Comparison of ENCODE assay signal across 1 cellular context in the genomic region with DNA sequence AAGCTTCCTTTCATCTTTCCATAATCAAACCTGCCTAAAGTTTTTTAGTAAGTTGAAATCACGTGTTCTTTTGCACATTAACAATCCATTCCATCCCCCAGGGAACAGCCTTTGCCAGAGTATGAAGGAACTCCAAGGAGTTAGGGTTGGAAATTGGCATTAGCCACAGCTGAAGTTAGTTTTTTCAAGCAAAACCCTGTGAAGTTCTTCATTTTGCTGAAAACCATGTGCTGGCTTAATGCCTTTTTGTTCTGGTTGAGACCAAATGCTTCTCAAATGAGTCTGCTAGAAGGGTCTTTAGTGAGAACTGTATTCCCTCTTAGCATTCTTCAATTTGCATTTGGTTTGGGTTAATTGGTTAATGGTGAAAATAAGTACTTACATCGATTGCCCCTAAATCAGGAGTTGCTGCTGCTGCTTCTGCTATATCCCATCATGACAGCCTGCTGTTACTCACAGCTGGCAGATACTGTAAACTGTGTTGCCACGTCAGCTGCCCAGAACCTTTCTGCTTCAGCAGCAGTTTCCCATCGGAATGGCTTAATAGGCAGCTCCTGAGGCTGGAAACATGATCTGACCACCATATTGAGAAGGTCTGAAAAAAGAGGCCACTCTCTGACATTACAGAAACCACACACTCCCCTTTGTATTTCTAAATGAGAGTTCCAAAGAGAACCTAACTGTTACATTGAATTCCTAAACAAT.
TF ChIP-seq lines count a peak whose summit lies in the region.

No MANE protein-coding gene starts in this region.

TF ChIP-seq in GM23338, 12 proteins besides CTCF, POLR2A, EP300 and RAD21 (continued from another document):
- TF ChIP-seq, protein P1, sequence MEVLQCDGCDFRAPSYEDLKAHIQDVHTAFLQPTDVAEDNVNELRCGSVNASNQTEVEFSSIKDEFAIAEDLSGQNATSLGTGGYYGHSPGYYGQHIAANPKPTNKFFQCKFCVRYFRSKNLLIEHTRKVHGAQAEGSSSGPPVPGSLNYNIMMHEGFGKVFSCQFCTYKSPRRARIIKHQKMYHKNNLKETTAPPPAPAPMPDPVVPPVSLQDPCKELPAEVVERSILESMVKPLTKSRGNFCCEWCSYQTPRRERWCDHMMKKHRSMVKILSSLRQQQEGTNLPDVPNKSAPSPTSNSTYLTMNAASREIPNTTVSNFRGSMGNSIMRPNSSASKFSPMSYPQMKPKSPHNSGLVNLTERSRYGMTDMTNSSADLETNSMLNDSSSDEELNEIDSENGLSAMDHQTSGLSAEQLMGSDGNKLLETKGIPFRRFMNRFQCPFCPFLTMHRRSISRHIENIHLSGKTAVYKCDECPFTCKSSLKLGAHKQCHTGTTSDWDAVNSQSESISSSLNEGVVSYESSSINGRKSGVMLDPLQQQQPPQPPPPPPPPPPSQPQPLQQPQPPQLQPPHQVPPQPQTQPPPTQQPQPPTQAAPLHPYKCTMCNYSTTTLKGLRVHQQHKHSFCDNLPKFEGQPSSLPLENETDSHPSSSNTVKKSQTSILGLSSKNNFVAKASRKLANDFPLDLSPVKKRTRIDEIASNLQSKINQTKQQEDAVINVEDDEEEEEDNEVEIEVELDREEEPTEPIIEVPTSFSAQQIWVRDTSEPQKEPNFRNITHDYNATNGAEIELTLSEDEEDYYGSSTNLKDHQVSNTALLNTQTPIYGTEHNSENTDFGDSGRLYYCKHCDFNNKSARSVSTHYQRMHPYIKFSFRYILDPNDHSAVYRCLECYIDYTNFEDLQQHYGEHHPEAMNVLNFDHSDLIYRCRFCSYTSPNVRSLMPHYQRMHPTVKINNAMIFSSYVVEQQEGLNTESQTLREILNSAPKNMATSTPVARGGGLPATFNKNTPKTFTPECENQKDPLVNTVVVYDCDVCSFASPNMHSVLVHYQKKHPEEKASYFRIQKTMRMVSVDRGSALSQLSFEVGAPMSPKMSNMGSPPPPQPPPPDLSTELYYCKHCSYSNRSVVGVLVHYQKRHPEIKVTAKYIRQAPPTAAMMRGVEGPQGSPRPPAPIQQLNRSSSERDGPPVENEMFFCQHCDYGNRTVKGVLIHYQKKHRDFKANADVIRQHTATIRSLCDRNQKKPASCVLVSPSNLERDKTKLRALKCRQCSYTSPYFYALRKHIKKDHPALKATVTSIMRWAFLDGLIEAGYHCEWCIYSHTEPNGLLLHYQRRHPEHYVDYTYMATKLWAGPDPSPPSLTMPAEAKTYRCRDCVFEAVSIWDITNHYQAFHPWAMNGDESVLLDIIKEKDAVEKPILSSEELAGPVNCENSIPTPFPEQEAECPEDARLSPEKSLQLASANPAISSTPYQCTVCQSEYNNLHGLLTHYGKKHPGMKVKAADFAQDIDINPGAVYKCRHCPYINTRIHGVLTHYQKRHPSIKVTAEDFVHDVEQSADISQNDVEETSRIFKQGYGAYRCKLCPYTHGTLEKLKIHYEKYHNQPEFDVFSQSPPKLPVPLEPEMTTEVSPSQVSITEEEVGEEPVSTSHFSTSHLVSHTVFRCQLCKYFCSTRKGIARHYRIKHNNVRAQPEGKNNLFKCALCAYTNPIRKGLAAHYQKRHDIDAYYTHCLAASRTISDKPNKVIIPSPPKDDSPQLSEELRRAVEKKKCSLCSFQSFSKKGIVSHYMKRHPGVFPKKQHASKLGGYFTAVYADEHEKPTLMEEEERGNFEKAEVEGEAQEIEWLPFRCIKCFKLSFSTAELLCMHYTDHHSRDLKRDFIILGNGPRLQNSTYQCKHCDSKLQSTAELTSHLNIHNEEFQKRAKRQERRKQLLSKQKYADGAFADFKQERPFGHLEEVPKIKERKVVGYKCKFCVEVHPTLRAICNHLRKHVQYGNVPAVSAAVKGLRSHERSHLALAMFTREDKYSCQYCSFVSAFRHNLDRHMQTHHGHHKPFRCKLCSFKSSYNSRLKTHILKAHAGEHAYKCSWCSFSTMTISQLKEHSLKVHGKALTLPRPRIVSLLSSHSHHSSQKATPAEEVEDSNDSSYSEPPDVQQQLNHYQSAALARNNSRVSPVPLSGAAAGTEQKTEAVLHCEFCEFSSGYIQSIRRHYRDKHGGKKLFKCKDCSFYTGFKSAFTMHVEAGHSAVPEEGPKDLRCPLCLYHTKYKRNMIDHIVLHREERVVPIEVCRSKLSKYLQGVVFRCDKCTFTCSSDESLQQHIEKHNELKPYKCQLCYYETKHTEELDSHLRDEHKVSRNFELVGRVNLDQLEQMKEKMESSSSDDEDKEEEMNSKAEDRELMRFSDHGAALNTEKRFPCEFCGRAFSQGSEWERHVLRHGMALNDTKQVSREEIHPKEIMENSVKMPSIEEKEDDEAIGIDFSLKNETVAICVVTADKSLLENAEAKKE (CRISPR knock-in tag; IDR thresholded peaks at IDR 0.05), result no peak
